In genomic region chr22:41928416-41929157, GRCh38 we compare ENCODE assay signal across 21 cellular contexts. TPM values are rescaled to one million over a fixed set of nuclear protein-coding genes. Genes with fewer than 3 reads are reported as not detected.
DNase-seq lines count a peak whose midpoint lies in the region; ATAC-seq, FAIRE-seq and TF ChIP-seq lines count a peak whose summit lies in the region.
"Had no signal": no experiment of that assay in that cellular context is flagged by ENCODE, and none has a peak within 500 bp of the region (broad histone marks: within the 10 kb centered on the region; RNA-seq: fewer than 3 reads in every experiment).

No MANE protein-coding gene starts in this region.

- H3K27ac Mint-ChIP-seq in activated naive CD8-positive, alpha-beta T cell: peak overlapping the region; percentile 41
- H3K27ac Mint-ChIP-seq in activated naive CD8-positive, alpha-beta T cell treated with anti-CD3 and anti-CD28 coated beads, Interleukin-2, amount 50 U/mL, for 24 hours: no peak overlapping the region
- peak overlapping the region; percentile 72 for H3K27ac Mint-ChIP-seq in central memory CD8-positive, alpha-beta T cell (ENCODE audit: low read depth)
- no peak overlapping the region for H3K27ac Mint-ChIP-seq in type B pancreatic cell
- H3K27ac Mint-ChIP-seq: activated CD8-positive, alpha-beta memory T cell treated with anti-CD3 and anti-CD28 coated beads, Interleukin-2, amount 10 ng/mL, durations not matched to agents 7 days and 5 days; natural killer cell treated with Interleukin-12 subunit alpha and Interleukin-12 subunit beta and Interleukin-15 and Interleukin-18, amount 100 ng/mL, for 72 hours had no signal

- H3K36me3 ChIP-seq in OCI-LY7 (ENCODE audit: insufficient read depth, low read length) (peaks cover 25% of the 10 kb centered on the region; the same call in 1 of the 2 replicates), pancreas (no peaks in the 10 kb centered on the region)
- H3K36me3 ChIP-seq: stomach had no signal

- FAIRE-seq in pancreas (lab: Jason Lieb, UNC): no peak
- FAIRE-seq: keratinocyte had no signal

- CTCF ChIA-PET in OCI-LY7 (lab: Charles Lee; ENCODE audit: unreplicated experiment): interaction anchor here (0.6 kb wide), 2 partner anchors 12 to 143 kb away, joined by 3 to 6 read pairs; no protein-coding TSS in a partner anchor

- H3K79me2 ChIP-seq in OCI-LY7 (ENCODE audit: insufficient read depth, low read depth, low read length): peaks cover 4% of the 10 kb centered on the region; the same call in 1 of the 2 replicates

- peaks cover 23% of the 10 kb centered on the region for H3K4me1 Mint-ChIP-seq in activated naive CD8-positive, alpha-beta T cell (ENCODE audit: low read depth)
- peaks cover 37% of the 10 kb centered on the region for H3K4me1 Mint-ChIP-seq in activated naive CD8-positive, alpha-beta T cell treated with anti-CD3 and anti-CD28 coated beads, Interleukin-2, amount 50 U/mL, for 24 hours
- H3K4me1 Mint-ChIP-seq in central memory CD8-positive, alpha-beta T cell: peaks cover 26% of the 10 kb centered on the region
- no peaks in the 10 kb centered on the region for H3K4me1 Mint-ChIP-seq in type B pancreatic cell (ENCODE audit: unreplicated experiment)

- BruUV-seq in OCI-LY7 (replicated peaks; lab: Mats Ljungman, UMichigan): no TSS peak

- POLR2A ChIA-PET in OCI-LY7 (lab: Charles Lee): interaction anchor here (0.7 to 3.0 kb wide), 3 partner anchors 8 to 19 kb away, joined by 3 to 9 read pairs (median 6); partner anchors contain the start of gene CENPM

- H3K4me1 ChIP-seq in OCI-LY7 (ENCODE audit: insufficient read depth, low read length, poor library complexity, severe bottlenecking) (peaks cover 95% of the 10 kb centered on the region), pancreas (peaks cover 0 to 3% (median 0%) of the 10 kb centered on the region in 3 donors)

- DNase-seq in activated naive CD8-positive, alpha-beta T cell treated with anti-CD3 and anti-CD28 coated beads, Interleukin-2, amount 50 U/mL, for 24 hours: no peak
- DNase-seq in OCI-LY7 (ENCODE audit: low spot score) (no peak), type B pancreatic cell (ENCODE audit: extremely low spot score, unreplicated experiment) (no peak), pancreas (no peak), T1000 (lab: John Stamatoyannopoulos, UW) (no peak)
- DNase-seq in central memory CD8-positive, alpha-beta T cell (ENCODE audit: low spot score in 2 of 2): no peak
- DNase-seq: ACHN; activated CD8-positive, alpha-beta memory T cell treated with anti-CD3 and anti-CD28 coated beads, Interleukin-2, amount 10 ng/mL, durations not matched to agents 7 days and 5 days; activated gamma-delta T cell treated with Interleukin-2 at 50 U/mL for 16 hours; aorta; hippocampal formation; mammary epithelial cell; NCI-H526; PC-9; stomach had no signal

- TF ChIP-seq CTCF in OCI-LY7 (conservative IDR thresholded peaks at IDR 0.05; ENCODE audit: low read length): no peak
- no peak for TF ChIP-seq CTCF in type B pancreatic cell (conservative IDR thresholded peaks at IDR 0.05)
- no peak for TF ChIP-seq CTCF in pancreas (IDR thresholded peaks at IDR 0.05)

- H3K9me2 ChIP-seq in OCI-LY7 (ENCODE audit: insufficient read depth, low read length): no peaks in the 10 kb centered on the region

- H3K9me3 ChIP-seq in OCI-LY7 (ENCODE audit: low read length): no peaks in the 10 kb centered on the region
- no peaks in the 10 kb centered on the region for H3K9me3 ChIP-seq in pancreas
- H3K9me3 ChIP-seq: stomach had no signal

- no peak overlapping the region for H3K4me3 ChIP-seq in OCI-LY7 (ENCODE audit: low read depth, low read length, poor library complexity, severe bottlenecking)
- no peak overlapping the region for H3K4me3 ChIP-seq in pancreas
- H3K4me3 ChIP-seq: PC-9, stomach had no signal

- H3K27ac ChIP-seq in OCI-LY7 (ENCODE audit: low read depth, low read length, poor library complexity, severe bottlenecking): peak overlapping the region; percentile 76
- H3K27ac ChIP-seq in pancreas: no peak overlapping the region
- H3K27ac ChIP-seq: PC-9, stomach had no signal

- no peak for ATAC-seq in activated naive CD8-positive, alpha-beta T cell treated with anti-CD3 and anti-CD28 coated beads, Interleukin-2, amount 50 U/mL, for 24 hours
- no peak for ATAC-seq in central memory CD8-positive, alpha-beta T cell (replicated peaks; ENCODE audit: extremely low read depth, poor library complexity, severe bottlenecking)
- no peak for ATAC-seq in GM21447 (IDR thresholded peaks at IDR 0.05; ENCODE audit: unreplicated experiment)
- ATAC-seq in pancreas: no peak
- ATAC-seq: activated CD8-positive, alpha-beta memory T cell treated with anti-CD3 and anti-CD28 coated beads, Interleukin-2, amount 10 ng/mL, durations not matched to agents 7 days and 5 days had no signal

- H3K27me3 Mint-ChIP-seq in activated naive CD8-positive, alpha-beta T cell: no peaks in the 10 kb centered on the region
- H3K27me3 Mint-ChIP-seq in activated naive CD8-positive, alpha-beta T cell treated with anti-CD3 and anti-CD28 coated beads, Interleukin-2, amount 50 U/mL, for 24 hours: peaks cover 6% of the 10 kb centered on the region
- H3K27me3 Mint-ChIP-seq in central memory CD8-positive, alpha-beta T cell: no peaks in the 10 kb centered on the region
- peaks cover 26% of the 10 kb centered on the region for H3K27me3 Mint-ChIP-seq in type B pancreatic cell

- no peaks in the 10 kb centered on the region for H4K20me1 ChIP-seq in OCI-LY7 (ENCODE audit: insufficient read depth, low read length)

- no peak overlapping the region for H2AFZ ChIP-seq in OCI-LY7 (ENCODE audit: low read length)
- H2AFZ ChIP-seq: PC-9 had no signal

- 84 to 88% methylated on average over 10 to 13 of the region's 13 CpGs for WGBS in pancreas, 2 donors

- H3K4me3 Mint-ChIP-seq in activated naive CD8-positive, alpha-beta T cell: peak overlapping the region; percentile 25
- no peak overlapping the region for H3K4me3 Mint-ChIP-seq in activated naive CD8-positive, alpha-beta T cell treated with anti-CD3 and anti-CD28 coated beads, Interleukin-2, amount 50 U/mL, for 24 hours
- peak overlapping the region; percentile 67 for H3K4me3 Mint-ChIP-seq in central memory CD8-positive, alpha-beta T cell
- peak overlapping the region; percentile 60 for H3K4me3 Mint-ChIP-seq in type B pancreatic cell
- H3K4me3 Mint-ChIP-seq: activated CD8-positive, alpha-beta memory T cell treated with anti-CD3 and anti-CD28 coated beads, Interleukin-2, amount 10 ng/mL, durations not matched to agents 7 days and 5 days had no signal

- no peaks in the 10 kb centered on the region for H3K27me3 ChIP-seq in pancreas

- no peaks in the 10 kb centered on the region for H3K9me3 Mint-ChIP-seq in activated naive CD8-positive, alpha-beta T cell (ENCODE audit: low read depth)
- H3K9me3 Mint-ChIP-seq in activated naive CD8-positive, alpha-beta T cell treated with anti-CD3 and anti-CD28 coated beads, Interleukin-2, amount 50 U/mL, for 24 hours: no peaks in the 10 kb centered on the region
- H3K9me3 Mint-ChIP-seq in central memory CD8-positive, alpha-beta T cell: no peaks in the 10 kb centered on the region
- H3K9me3 Mint-ChIP-seq in type B pancreatic cell: no peaks in the 10 kb centered on the region
- H3K9me3 Mint-ChIP-seq: natural killer cell treated with Interleukin-12 subunit alpha and Interleukin-12 subunit beta and Interleukin-15 and Interleukin-18, amount 100 ng/mL, for 72 hours had no signal

- intact Hi-C loops in OCI-LY7 (cut with micrococcal nuclease; ENCODE audit: unreplicated experiment): loop anchor here (5.0 kb wide), 1 partner anchor 106 kb away; no protein-coding TSS in a partner anchor
- intact Hi-C loops in pancreas (cut with DNase I): no loop called here

- H3K36me3 Mint-ChIP-seq in activated naive CD8-positive, alpha-beta T cell: no peaks in the 10 kb centered on the region
- no peaks in the 10 kb centered on the region for H3K36me3 Mint-ChIP-seq in activated naive CD8-positive, alpha-beta T cell treated with anti-CD3 and anti-CD28 coated beads, Interleukin-2, amount 50 U/mL, for 24 hours (ENCODE audit: low read depth)
- peaks cover 3% of the 10 kb centered on the region for H3K36me3 Mint-ChIP-seq in central memory CD8-positive, alpha-beta T cell (ENCODE audit: insufficient read depth)
- no peaks in the 10 kb centered on the region for H3K36me3 Mint-ChIP-seq in type B pancreatic cell
- H3K36me3 Mint-ChIP-seq: activated CD8-positive, alpha-beta memory T cell treated with anti-CD3 and anti-CD28 coated beads, Interleukin-2, amount 10 ng/mL, durations not matched to agents 7 days and 5 days; natural killer cell treated with Interleukin-12 subunit alpha and Interleukin-12 subunit beta and Interleukin-15 and Interleukin-18, amount 100 ng/mL, for 72 hours had no signal

- H3K4me2 ChIP-seq in OCI-LY7 (ENCODE audit: low read length): peak overlapping the region; percentile 68
- H3K4me2 ChIP-seq: PC-9 had no signal

RNA-seq across cellular contexts. Expression of gene TNFRSF13C, which starts 2.0 kb away (rescaled TPM):
- total RNA-seq in OCI-LY7 (2014; rRNA removed; shearing (Covaris generic)): 10.9 and 21.3 TPM in 2 replicates
- total RNA-seq in OCI-LY7 (2022): 65.0 and 67.8 TPM in 2 replicates
- total RNA-seq in type B pancreatic cell (ENCODE audit: low replicate concordance): 0.79 and 3.4 TPM in 2 replicates
- total RNA-seq in pancreas: under 1 TPM in 4 of 6 donors, not detected in 2; 0.06 to 0.14 (median 0.12) TPM
- under 1 TPM; 0.04 to 0.05 TPM for polyA plus RNA-seq in pancreas
- polyA plus RNA-seq: aorta had no signal

RNA-seq across cellular contexts. Expression of gene SHISA8, which starts 13.7 kb away (rescaled TPM):
- not detected in 2 replicates for total RNA-seq in OCI-LY7 (2014; rRNA removed; shearing (Covaris generic))
- 0.61 and 0.74 TPM in 2 replicates for total RNA-seq in OCI-LY7 (2022)
- 0.22 and 0.45 TPM in 2 replicates for total RNA-seq in type B pancreatic cell (ENCODE audit: low replicate concordance)
- total RNA-seq in pancreas: not detected
- not detected for polyA plus RNA-seq in pancreas
- total RNA-seq: aorta; mammary epithelial cell; natural killer cell treated with Interleukin-12 subunit alpha and Interleukin-12 subunit beta and Interleukin-15 and Interleukin-18, amount 100 ng/mL, for 72 hours; renal cortical epithelial cell; stomach; urinary bladder had no signal
- polyA plus RNA-seq: aorta, keratinocyte, mammary epithelial cell, urinary bladder had no signal

RNA-seq across cellular contexts. Expression of gene CENPM, which starts 18.4 kb away (rescaled TPM):
- total RNA-seq in OCI-LY7 (2014; rRNA removed; shearing (Covaris generic)): 347 and 354 TPM in 2 replicates
- total RNA-seq in OCI-LY7 (2022): 189 and 217 TPM in 2 replicates
- total RNA-seq in type B pancreatic cell (ENCODE audit: low replicate concordance): 12.2 and 29.4 TPM in 2 replicates
- 1 to 10 TPM in 1 of 6 donors, under 1 TPM in 5; 0.23 to 1.7 (median 0.65) TPM for total RNA-seq in pancreas
- under 1 TPM; 0.14 to 0.65 TPM for polyA plus RNA-seq in pancreas

RNA-seq across cellular contexts. Expression of gene SEPTIN3, which starts 40.7 kb away (rescaled TPM):
- total RNA-seq in OCI-LY7 (2014; rRNA removed; shearing (Covaris generic)): 0.46 and 1.1 TPM in 2 replicates
- total RNA-seq in OCI-LY7 (2022) (1.9 and 2.1 TPM in 2 replicates), type B pancreatic cell (ENCODE audit: low replicate concordance) (3.7 and 16.3 TPM in 2 replicates), pancreas (1 to 10 TPM in 3 of 6 donors, under 1 TPM in 3; 0.22 to 1.6 (median 0.97) TPM)
- 1 to 10 TPM; 1.9 to 8.5 TPM for polyA plus RNA-seq in pancreas

Comparison
In these comparisons a context has a peak if more than half of its experiments do, and no peak if none do; other contexts are left out.
1. H3K27ac Mint-ChIP-seq: peak in activated naive CD8-positive, alpha-beta T cell (single experiment) and central memory CD8-positive, alpha-beta T cell (single experiment); none in activated naive CD8-positive, alpha-beta T cell treated with anti-CD3 and anti-CD28 coated beads, Interleukin-2, amount 50 U/mL, for 24 hours (single experiment) and type B pancreatic cell (single experiment).